Comparison of ENCODE assay signal across 16 cellular contexts in genomic region chr1:36968730-36969129, GRCh38.
DNase-seq lines count a peak whose midpoint lies in the region; ATAC-seq and TF ChIP-seq lines count a peak whose summit lies in the region.
"Had no signal": no experiment of that assay in that cellular context is flagged by ENCODE, and none has a peak within 500 bp of the region (broad histone marks: within the 10 kb centered on the region; RNA-seq: fewer than 3 reads in every experiment).

No MANE protein-coding gene starts in this region.

- ATAC-seq in HG03045 (IDR thresholded peaks at IDR 0.05; ENCODE audit: unreplicated experiment): no peak
- ATAC-seq: GM23338, left colon had no signal

- no peak overlapping the region for H2AFZ ChIP-seq in neuronal stem cell (ENCODE audit: low read length)
- H2AFZ ChIP-seq: GM23338 had no signal

- H3K36me3 Mint-ChIP-seq in immature natural killer cell: no peaks in the 10 kb centered on the region
- H3K36me3 Mint-ChIP-seq: mesothelial cell of epicardium had no signal

- H4K91ac ChIP-seq in neuronal stem cell (ENCODE audit: low read depth, low read length, poor library complexity): no peak overlapping the region

- H3K9me3 ChIP-seq in HEK293 (ENCODE audit: control insufficient read depth, insufficient read depth, low read depth, low read length) (no peaks in the 10 kb centered on the region), neuronal stem cell (replicated peaks in 1 of 2; ENCODE audit: control insufficient read depth in 2 of 2, insufficient read depth in 1 of 2, low read depth in 1 of 2, low read length in 2 of 2) (no peaks in the 10 kb centered on the region)
- H3K9me3 ChIP-seq: adrenal gland, suprapubic skin had no signal

- no peak overlapping the region for H4K8ac ChIP-seq in neuronal stem cell (ENCODE audit: low read depth, low read length)

- no peaks in the 10 kb centered on the region for H3K9me3 Mint-ChIP-seq in immature natural killer cell
- H3K9me3 Mint-ChIP-seq: activated T-helper 2 cell treated with anti-CD3 and anti-CD28 coated beads, Interferon-gamma antibody, Interleukin-2, Interleukin-4, amounts not matched to agents 10 μg/mL and 5 μg/mL and 100 μg/mL, durations not matched to agents 14 hours and 24 hours and 36 hours; GM23338; mesothelial cell of epicardium had no signal

- no peaks in the 10 kb centered on the region for H3K79me1 ChIP-seq in neuronal stem cell (ENCODE audit: low read depth, low read length)

- H3K9ac ChIP-seq in neuronal stem cell (ENCODE audit: low read depth, low read length, poor library complexity): no peak overlapping the region

- no CpG with 5 or more reads among the region's 3 CpGs for WGBS in neuronal stem cell (ENCODE audit: extremely low coverage in 2 of 2, insufficient read length in 2 of 2, insufficient replicate concordance in 1 of 2), 2 donors

- no peak overlapping the region for H3K14ac ChIP-seq in neuronal stem cell (ENCODE audit: low read length)

- no peaks in the 10 kb centered on the region for H3K4me1 ChIP-seq in HEK293 (ENCODE audit: control insufficient read depth, insufficient read depth, low read length)
- H3K4me1 ChIP-seq in neuronal stem cell (ENCODE audit: control insufficient read depth in 2 of 2, insufficient read depth in 1 of 2, low read depth in 1 of 2, low read length in 2 of 2): peaks cover 0 to 10% of the 10 kb centered on the region in 2 donors
- H3K4me1 ChIP-seq: adrenal gland, suprapubic skin had no signal

- no peak overlapping the region for H2BK12ac ChIP-seq in neuronal stem cell (ENCODE audit: low read length)

- CTCF ChIA-PET in HEK293 (lab: Yijun Ruan, JAX): interaction anchor here (1.0 kb wide), 1 partner anchor 18 kb away, joined by 4 read pairs; no protein-coding TSS in a partner anchor

- no peak overlapping the region for H3K27ac Mint-ChIP-seq in immature natural killer cell
- H3K27ac Mint-ChIP-seq: activated T-helper 2 cell treated with anti-CD3 and anti-CD28 coated beads, Interferon-gamma antibody, Interleukin-2, Interleukin-4, amounts not matched to agents 10 μg/mL and 5 μg/mL and 100 μg/mL, durations not matched to agents 14 hours and 24 hours and 36 hours; B cell; GM23338; mesothelial cell of epicardium had no signal

- peak overlapping the region; percentile 40 for H3K18ac ChIP-seq in neuronal stem cell (ENCODE audit: low read length)

- H3K27ac ChIP-seq in HEK293 (ENCODE audit: extremely low read depth, low read depth, low read length) (no peak overlapping the region), neuronal stem cell (replicated peaks; ENCODE audit: low read length) (no peak overlapping the region)
- H3K27ac ChIP-seq: adrenal gland, cardiac muscle cell, dorsolateral prefrontal cortex, suprapubic skin had no signal

- no peak overlapping the region for H2BK15ac ChIP-seq in neuronal stem cell (ENCODE audit: low read length)

- no peak overlapping the region for H3K23ac ChIP-seq in neuronal stem cell (ENCODE audit: low read depth, low read length, poor library complexity)

- H3K27me3 ChIP-seq in neuronal stem cell (ENCODE audit: control insufficient read depth in 3 of 3, insufficient read depth in 3 of 3, low read depth in 1 of 3, low read length in 3 of 3): no peaks in the 10 kb centered on the region
- H3K27me3 ChIP-seq: adrenal gland, cardiac muscle cell, dorsolateral prefrontal cortex had no signal

- H3K4me3 Mint-ChIP-seq in immature natural killer cell: no peak overlapping the region
- H3K4me3 Mint-ChIP-seq: B cell, GM23338, mesothelial cell of epicardium had no signal

- peaks cover 2 to 7% (median 5%) of the 10 kb centered on the region in 3 donors for H3K27me3 Mint-ChIP-seq in immature natural killer cell (ENCODE audit: low read depth in 3 of 3)

- no peak overlapping the region for H3K4ac ChIP-seq in neuronal stem cell (ENCODE audit: low read length)

- POLR2A ChIA-PET in HEK293 (lab: Yijun Ruan, JAX): no interaction called here

- H2AK5ac ChIP-seq in neuronal stem cell (ENCODE audit: low read depth, low read length): no peak overlapping the region

- H3K4me3 ChIP-seq in HEK293 (ENCODE audit: low read depth, low read length) (no peak overlapping the region), neuronal stem cell (ENCODE audit: low read length in 2 of 2) (no peak overlapping the region)
- H3K4me3 ChIP-seq: adrenal gland, cardiac muscle cell, dorsolateral prefrontal cortex, GM23338, suprapubic skin had no signal

- DNase-seq in NCI-H2029 (lab: John Stamatoyannopoulos, UW) (peak; percentile 100), NCI-H510A (lab: John Stamatoyannopoulos, UW) (peak; percentile 100), neuronal stem cell (ENCODE audit: low spot score) (no peak), cerebellum (ENCODE audit: low spot score) (no peak), immature natural killer cell (no peak)
- DNase-seq: adrenal gland, dorsolateral prefrontal cortex, left colon had no signal

- H3K4me2 ChIP-seq in neuronal stem cell (ENCODE audit: insufficient read depth, low read length, poor library complexity, severe bottlenecking): no peak overlapping the region
- H3K4me2 ChIP-seq: GM23338 had no signal

- no peak for TF ChIP-seq CTCF in HEK293 (tag by site-specific recombination; IDR thresholded peaks at IDR 0.05)

- H2BK120ac ChIP-seq in neuronal stem cell (ENCODE audit: low read depth, low read length): no peak overlapping the region

- H3K4me1 Mint-ChIP-seq in immature natural killer cell: no peaks in the 10 kb centered on the region
- H3K4me1 Mint-ChIP-seq: B cell, mesothelial cell of epicardium had no signal

- H3K36me3 ChIP-seq in HEK293 (ENCODE audit: control insufficient read depth in 2 of 2, insufficient read depth in 1 of 2, low read length in 2 of 2) (no peaks in the 10 kb centered on the region), neuronal stem cell (replicated peaks in 1 of 2; ENCODE audit: control insufficient read depth in 2 of 2, insufficient read depth in 2 of 2, low read length in 2 of 2) (no peaks in the 10 kb centered on the region)
- H3K36me3 ChIP-seq: adrenal gland, cardiac muscle cell, suprapubic skin had no signal

- no peak overlapping the region for H2BK5ac ChIP-seq in neuronal stem cell (ENCODE audit: low read length)

TF ChIP-seq in HEK293, 187 proteins besides CTCF, POLR2A, EP300 and RAD21 (continues in another document):
- 0 out of 2 replicates have a peak, but pooled peaks have one; percentile 35 for TF ChIP-seq OSR2 (tag by site-specific recombination; IDR thresholded peaks at IDR 0.05)
- peak; percentile 76 for TF ChIP-seq ZNF157 (tag by site-specific recombination; IDR thresholded peaks at IDR 0.05)
- no peak for TF ChIP-seq ZNF449 (tag by site-specific recombination; IDR thresholded peaks at IDR 0.05)
- TF ChIP-seq GLIS1 (tag by site-specific recombination; IDR thresholded peaks at IDR 0.05): peak; percentile 79
- TF ChIP-seq ZFHX2 (tag by site-specific recombination; conservative IDR thresholded peaks at IDR 0.05): 0 out of 2 replicates have a peak, but pooled peaks have one; percentile 14
- TF ChIP-seq ZNF596 (tag by site-specific recombination; IDR thresholded peaks at IDR 0.05): no peak
- no peak for TF ChIP-seq ZNF416 (tag by site-specific recombination; IDR thresholded peaks at IDR 0.05)
- peak; percentile 51; the same call in 1 of the 2 replicates for TF ChIP-seq ZNF660 (tag by site-specific recombination; IDR thresholded peaks at IDR 0.05)
- 0 out of 2 replicates have a peak, but pooled peaks have one; percentile 41 for TF ChIP-seq KLF17 (tag by site-specific recombination; IDR thresholded peaks at IDR 0.05)
- TF ChIP-seq OVOL3 (tag by site-specific recombination; IDR thresholded peaks at IDR 0.05): no peak
- TF ChIP-seq ZIC2 (tag by site-specific recombination; IDR thresholded peaks at IDR 0.05): peak; percentile 17; the same call in 1 of the 2 replicates
- no peak for TF ChIP-seq ZNF521 (tag by site-specific recombination; IDR thresholded peaks at IDR 0.05)
- peak; percentile 24; the same call in 1 of the 2 replicates for TF ChIP-seq ZEB2 (tag by site-specific recombination; IDR thresholded peaks at IDR 0.05)
- TF ChIP-seq SP7 (tag by site-specific recombination; IDR thresholded peaks at IDR 0.05): peak; percentile 25; the same call in 1 of the 2 replicates
- TF ChIP-seq ZNF24 (tag by site-specific recombination; IDR thresholded peaks at IDR 0.05): peak; percentile 84
- peak; percentile 81 for TF ChIP-seq ZNF398 (tag by site-specific recombination; IDR thresholded peaks at IDR 0.05)

Comparison
In these comparisons a context has a peak if more than half of its experiments do, and no peak if none do; other contexts are left out.
1. DNase-seq: peak in NCI-H2029 (single experiment) and NCI-H510A (single experiment); none in neuronal stem cell (single experiment), cerebellum (single experiment) and immature natural killer cell (0 of 3).